2 cellular contexts compared by ENCODE assay signal in genomic region chr12:49026678-49027480, GRCh38.
TF ChIP-seq lines count a peak whose summit lies in the region.

No MANE protein-coding gene starts in this region.

TF ChIP-seq in IMR-90, 13 proteins besides CTCF, POLR2A, EP300 and RAD21:
- TF ChIP-seq USF2 (IDR thresholded peaks at IDR 0.05; ENCODE audit: low read depth, low read length): no peak
- no peak for TF ChIP-seq BHLHE40 (IDR thresholded peaks at IDR 0.05; ENCODE audit: low read depth, low read length)
- TF ChIP-seq RCOR1 (IDR thresholded peaks at IDR 0.05; ENCODE audit: insufficient replicate concordance, low read length): no peak
- no peak for TF ChIP-seq FOS (IDR thresholded peaks at IDR 0.05; ENCODE audit: low read depth, low read length)
- TF ChIP-seq NFE2L2 (IDR thresholded peaks at IDR 0.05; ENCODE audit: low read depth, low read length): no peak
- no peak for TF ChIP-seq CHD1 (IDR thresholded peaks at IDR 0.05; ENCODE audit: low read depth, low read length)
- no peak for TF ChIP-seq ELK1 (IDR thresholded peaks at IDR 0.05; ENCODE audit: borderline replicate concordance, low read depth, low read length)
- TF ChIP-seq SMC3 (IDR thresholded peaks at IDR 0.05; ENCODE audit: low read depth, low read length): no peak
- TF ChIP-seq MXI1 (IDR thresholded peaks at IDR 0.05; ENCODE audit: borderline replicate concordance, low read depth, low read length): no peak
- TF ChIP-seq CEBPB (IDR thresholded peaks at IDR 0.05; ENCODE audit: low read depth, low read length): no peak
- TF ChIP-seq MAFK (IDR thresholded peaks at IDR 0.05; ENCODE audit: low read depth, low read length): no peak
- no peak for TF ChIP-seq MAZ (IDR thresholded peaks at IDR 0.05; ENCODE audit: borderline replicate concordance, low read depth, low read length)
- no peak for TF ChIP-seq RFX5 (IDR thresholded peaks at IDR 0.05; ENCODE audit: low read depth, low read length)

TF ChIP-seq in endothelial cell of umbilical vein, 7 proteins besides CTCF, POLR2A, EP300 and RAD21:
- TF ChIP-seq FOS (IDR thresholded peaks at IDR 0.05; ENCODE audit: borderline replicate concordance, insufficient read depth, low read length) (no peak), POLR2AphosphoS5 (IDR thresholded peaks at IDR 0.05; ENCODE audit: insufficient read depth, low read depth, low read length) (no peak)
